Comparison of ENCODE assay signal across 1 cellular context in genomic region chr22:31630331-31631329, GRCh38.
TF ChIP-seq lines count a peak whose summit lies in the region.

No MANE protein-coding gene starts in this region.

TF ChIP-seq in WTC11, 78 proteins besides CTCF, POLR2A, EP300 and RAD21 (continued from another document):
- TF ChIP-seq PRDM15 (CRISPR knock-in tag; IDR thresholded peaks at IDR 0.05) = peak; percentile 74
- no peak for TF ChIP-seq AFF4 (CRISPR knock-in tag; IDR thresholded peaks at IDR 0.05; ENCODE audit: borderline replicate concordance)
- peak; percentile 70 for TF ChIP-seq ZNF423 (CRISPR knock-in tag; IDR thresholded peaks at IDR 0.05)
- no peak for TF ChIP-seq AR (CRISPR knock-in tag; IDR thresholded peaks at IDR 0.05)
- peak; percentile 63; the same call in 1 of the 2 replicates for TF ChIP-seq HMGXB4 (CRISPR knock-in tag; IDR thresholded peaks at IDR 0.05)
- TF ChIP-seq NFYB (CRISPR knock-in tag; conservative IDR thresholded peaks at IDR 0.05; ENCODE audit: low read depth) = 0 out of 2 replicates have a peak, but pooled peaks have one; percentile 15
- no peak for TF ChIP-seq FOXJ3 (CRISPR knock-in tag; IDR thresholded peaks at IDR 0.05; ENCODE audit: borderline replicate concordance)
- no peak for TF ChIP-seq PRRX2 (CRISPR knock-in tag; IDR thresholded peaks at IDR 0.05)
